Comparison of ENCODE assay signal across 33 cellular contexts in the genomic region with DNA sequence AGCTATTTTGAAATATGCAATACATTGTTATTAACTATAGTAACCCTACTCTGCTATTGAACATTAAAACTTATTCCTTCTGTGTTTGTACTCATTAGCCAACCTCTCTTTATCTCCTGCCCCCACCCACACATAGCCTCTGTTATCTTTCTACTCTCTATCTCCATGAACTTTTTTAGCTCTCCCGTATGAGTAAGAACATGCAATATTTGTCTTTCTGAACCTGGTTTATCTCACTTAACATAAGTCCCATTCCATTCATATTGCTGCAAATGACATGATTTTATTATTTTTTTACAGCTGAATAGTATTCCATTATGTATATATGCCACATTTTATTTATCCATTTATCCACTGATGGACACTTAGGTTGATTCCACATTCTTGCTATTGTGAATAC.
"Had no signal": no experiment of that assay in that cellular context is flagged by ENCODE, and none has a peak within 500 bp of the region (broad histone marks: within the 10 kb centered on the region; RNA-seq: fewer than 3 reads in every experiment).

No MANE protein-coding gene starts in this region.

- H3K4me3 ChIP-seq: cardiac muscle cell had no signal

- H3K4me3 Mint-ChIP-seq: activated B cell treated with CpG ODN at 0.5 μM for 24 hours; activated CD4-positive, alpha-beta memory T cell treated with anti-CD3 and anti-CD28 coated beads, Interleukin-2, amount 10 ng/mL, durations not matched to agents 7 days and 5 days; activated CD8-positive, alpha-beta memory T cell treated with anti-CD3 and anti-CD28 coated beads, Interleukin-2, amount 10 ng/mL, durations not matched to agents 7 days and 5 days; activated naive CD4-positive, alpha-beta T cell treated with anti-CD3 and anti-CD28 coated beads, Interleukin-2, amount 10 ng/mL, durations not matched to agents 7 days and 5 days; activated naive CD8-positive, alpha-beta T cell; activated naive CD8-positive, alpha-beta T cell treated with anti-CD3 and anti-CD28 coated beads, Interleukin-2, amount 50 U/mL, for 24 hours; central memory CD8-positive, alpha-beta T cell; T-cell had no signal

- H3K27ac ChIP-seq: cardiac muscle cell, RWPE1, VCaP had no signal

- H3K27ac Mint-ChIP-seq: activated B cell treated with CpG ODN at 0.5 μM for 24 hours; activated CD4-positive, alpha-beta memory T cell treated with anti-CD3 and anti-CD28 coated beads, Interleukin-2, amount 10 ng/mL, durations not matched to agents 7 days and 5 days; activated CD8-positive, alpha-beta memory T cell treated with anti-CD3 and anti-CD28 coated beads, Interleukin-2, amount 10 ng/mL, durations not matched to agents 7 days and 5 days; activated naive CD4-positive, alpha-beta T cell treated with anti-CD3 and anti-CD28 coated beads, Interleukin-2, amount 10 ng/mL, durations not matched to agents 7 days and 5 days; activated naive CD8-positive, alpha-beta T cell treated with anti-CD3 and anti-CD28 coated beads, Interleukin-2, amount 50 U/mL, for 24 hours had no signal

- ATAC-seq: activated CD8-positive, alpha-beta memory T cell treated with anti-CD3 and anti-CD28 coated beads, Interleukin-2, amount 10 ng/mL, durations not matched to agents 7 days and 5 days; activated naive CD8-positive, alpha-beta T cell treated with anti-CD3 and anti-CD28 coated beads, Interleukin-2, amount 50 U/mL, for 24 hours; PC-3; Right ventricle myocardium inferior; SK-N-SH treated with all-trans-retinoic acid at 6 μM for 48 hours; T-cell had no signal

- H3K27me3 Mint-ChIP-seq: activated B cell treated with CpG ODN at 0.5 μM for 24 hours; activated CD4-positive, alpha-beta memory T cell treated with anti-CD3 and anti-CD28 coated beads, Interleukin-2, amount 10 ng/mL, durations not matched to agents 7 days and 5 days; activated CD8-positive, alpha-beta memory T cell treated with anti-CD3 and anti-CD28 coated beads, Interleukin-2, amount 10 ng/mL, durations not matched to agents 7 days and 5 days; activated naive CD4-positive, alpha-beta T cell treated with anti-CD3 and anti-CD28 coated beads, Interleukin-2, amount 10 ng/mL, durations not matched to agents 7 days and 5 days; activated naive CD8-positive, alpha-beta T cell; activated naive CD8-positive, alpha-beta T cell treated with anti-CD3 and anti-CD28 coated beads, Interleukin-2, amount 50 U/mL, for 24 hours; central memory CD8-positive, alpha-beta T cell; T-cell had no signal

- H3K27me3 ChIP-seq: cardiac muscle cell had no signal

- DNase-seq: activated B cell treated with CpG ODN at 0.5 μM for 24 hours; activated CD4-positive, alpha-beta memory T cell treated with anti-CD3 and anti-CD28 coated beads, Interleukin-2, amount 10 ng/mL, durations not matched to agents 7 days and 5 days; activated CD4-positive, alpha-beta T cell treated with anti-CD3 and anti-CD28 coated beads for 1 hour; activated CD4-positive, alpha-beta T cell treated with anti-CD3 and anti-CD28 coated beads for 48 hours; activated CD8-positive, alpha-beta memory T cell treated with anti-CD3 and anti-CD28 coated beads for 24 hours; activated CD8-positive, alpha-beta memory T cell treated with anti-CD3 and anti-CD28 coated beads, Interleukin-2, amount 10 ng/mL, durations not matched to agents 7 days and 5 days; activated CD8-positive, alpha-beta memory T cell treated with anti-CD3 and anti-CD28 coated beads, Interleukin-2, amount 50 U/mL, for 48 hours; activated effector memory CD4-positive, alpha-beta T cell treated with Interleukin-2 at 50 U/mL for 16 hours; activated naive CD4-positive, alpha-beta T cell treated with anti-CD3 and anti-CD28 coated beads, Interleukin-2, amount 10 ng/mL, durations not matched to agents 7 days and 5 days; activated naive CD8-positive, alpha-beta T cell treated with anti-CD3 and anti-CD28 coated beads, Interleukin-2, amount 50 U/mL, for 24 hours; activated T-cell treated with anti-CD3 and anti-CD28 coated beads, Interleukin-2, amount 50 U/mL, for 48 hours; amniotic stem cell; aorta; NCI-H1105; NCI-H1436; NCI-H1694; NCI-H1930; NCI-H2081 treated with DMSO at 0.1 percent for 48 hours; NCI-H345; NCI-H524 treated with DMSO at 0.1 percent for 48 hours; PC-3; SIG-M5; T-cell; T-helper 2 cell; T-helper 9 cell had no signal

- FAIRE-seq: RCC 7860 had no signal

- H3K36me3 ChIP-seq: cardiac muscle cell had no signal
